In the genomic region with DNA sequence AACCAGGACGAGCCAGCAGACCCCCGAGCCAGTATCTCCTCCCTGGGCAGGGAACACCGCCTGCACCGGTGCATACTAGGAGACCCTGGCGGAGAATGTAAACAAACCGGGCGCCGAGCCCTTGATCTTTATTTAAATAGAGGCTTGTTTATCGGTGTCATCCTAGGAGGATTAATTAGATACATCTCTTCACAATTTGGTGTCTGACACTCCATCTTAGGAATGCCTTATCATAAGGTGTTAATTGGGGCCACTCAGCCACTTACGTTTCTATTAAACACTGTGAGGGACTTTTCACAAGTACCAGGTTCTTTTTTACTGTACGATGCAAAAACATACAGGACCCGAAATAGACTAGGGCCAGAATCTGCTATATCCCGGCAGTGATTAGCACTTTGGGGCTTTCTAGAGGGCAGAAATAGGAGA, we compare ENCODE assay signal across 10 cellular contexts. TPM values are rescaled to one million over a fixed set of nuclear protein-coding genes. Genes with fewer than 3 reads are reported as not detected.
DNase-seq lines count a peak whose midpoint lies in the region; ATAC-seq and TF ChIP-seq lines count a peak whose summit lies in the region.
"Had no signal": no experiment of that assay in that cellular context is flagged by ENCODE, and none has a peak within 500 bp of the region (broad histone marks: within the 10 kb centered on the region; RNA-seq: fewer than 3 reads in every experiment).

No MANE protein-coding gene starts in this region.

- 5% methylated on average over 13 of the region's 13 CpGs for WGBS in liver

- TF ChIP-seq CTCF in liver (IDR thresholded peaks at IDR 0.05; ENCODE audit: low read depth, low read length, missing input control): no peak
- no peak for TF ChIP-seq CTCF in WERI-Rb-1 (IDR thresholded peaks at IDR 0.05; ENCODE audit: low read depth, low read length)

- intact Hi-C loops in activated T-helper 1 cell treated with anti-CD3 and anti-CD28 coated beads, Interleukin-12 subunit alpha, Interleukin-12 subunit beta, Interleukin-2, Interleukin-4 antibody, amounts not matched to agents 30 ng/mL and 10 ng/mL and 1 ng/mL, durations not matched to agents 14 hours and 24 hours and 36 hours (cut with micrococcal nuclease): loop anchor here (5.0 kb wide), 1 partner anchor 458 kb away; no protein-coding TSS in a partner anchor

- ATAC-seq in GM18505 (IDR thresholded peaks at IDR 0.05; ENCODE audit: unreplicated experiment): no peak
- ATAC-seq in HG03439 (IDR thresholded peaks at IDR 0.05; ENCODE audit: unreplicated experiment): no peak

- peaks cover 77% of the 10 kb centered on the region for H3K27me3 Mint-ChIP-seq in activated CD4-positive, alpha-beta T cell treated with anti-CD3 and anti-CD28 coated beads, Interleukin-2, amount 10 ng/mL, durations not matched to agents 7 days and 5 days
- H3K27me3 Mint-ChIP-seq in activated T-helper 1 cell treated with anti-CD3 and anti-CD28 coated beads, Interleukin-12 subunit alpha, Interleukin-12 subunit beta, Interleukin-2, Interleukin-4 antibody, amounts not matched to agents 30 ng/mL and 10 ng/mL and 1 ng/mL, durations not matched to agents 14 hours and 24 hours and 36 hours (ENCODE audit: insufficient read depth): peaks cover 60% of the 10 kb centered on the region

- H3K4me1 ChIP-seq in liver (ENCODE audit: control insufficient read depth in 4 of 4, insufficient read depth in 4 of 4, low read length in 3 of 4) (peaks cover 5 to 34% (median 29%) of the 10 kb centered on the region in 4 donors), stomach smooth muscle (ENCODE audit: control insufficient read depth, insufficient read depth, low read length) (peaks cover 25% of the 10 kb centered on the region)

- TF ChIP-seq POLR2A in GM18505 (IDR thresholded peaks at IDR 0.05; ENCODE audit: borderline replicate concordance, extremely low read depth, insufficient read depth, insufficient read length): no peak

- H3K4me3 Mint-ChIP-seq in activated CD4-positive, alpha-beta T cell treated with anti-CD3 and anti-CD28 coated beads, Interleukin-2, amount 10 ng/mL, durations not matched to agents 7 days and 5 days: peak overlapping the region; percentile 84
- H3K4me3 Mint-ChIP-seq in activated T-helper 1 cell treated with anti-CD3 and anti-CD28 coated beads, Interleukin-12 subunit alpha, Interleukin-12 subunit beta, Interleukin-2, Interleukin-4 antibody, amounts not matched to agents 30 ng/mL and 10 ng/mL and 1 ng/mL, durations not matched to agents 14 hours and 24 hours and 36 hours: peak overlapping the region; percentile 90

- CTCF ChIA-PET in activated CD4-positive, alpha-beta T cell treated with anti-CD3 and anti-CD28 coated beads, Interleukin-2, amount 10 ng/mL, durations not matched to agents 7 days and 5 days (lab: Charles Lee): interaction anchor here (0.9 to 3.3 kb wide), 4 partner anchors 10 to 614 kb away, joined by 3 to 36 read pairs (median 4); no protein-coding TSS in a partner anchor

- POLR2A ChIA-PET in activated CD4-positive, alpha-beta T cell treated with anti-CD3 and anti-CD28 coated beads, Interleukin-2, amount 10 ng/mL, durations not matched to agents 7 days and 5 days (lab: Charles Lee): no interaction called here

- no peaks in the 10 kb centered on the region for H3K9me3 ChIP-seq in liver (ENCODE audit: control insufficient read depth in 4 of 4, low read length in 3 of 4)
- no peaks in the 10 kb centered on the region for H3K9me3 ChIP-seq in stomach smooth muscle (ENCODE audit: control insufficient read depth in 2 of 2, low read length in 2 of 2)
- H3K9me3 ChIP-seq in WERI-Rb-1 (ENCODE audit: severe bottlenecking): no peaks in the 10 kb centered on the region

- peaks cover 5% of the 10 kb centered on the region for H3K36me3 Mint-ChIP-seq in activated CD4-positive, alpha-beta T cell treated with anti-CD3 and anti-CD28 coated beads, Interleukin-2, amount 10 ng/mL, durations not matched to agents 7 days and 5 days (ENCODE audit: low read depth)
- H3K36me3 Mint-ChIP-seq in activated T-helper 1 cell treated with anti-CD3 and anti-CD28 coated beads, Interleukin-12 subunit alpha, Interleukin-12 subunit beta, Interleukin-2, Interleukin-4 antibody, amounts not matched to agents 30 ng/mL and 10 ng/mL and 1 ng/mL, durations not matched to agents 14 hours and 24 hours and 36 hours (ENCODE audit: low read depth): peaks cover 20% of the 10 kb centered on the region

- H3K9ac ChIP-seq in liver (ENCODE audit: low read depth in 1 of 2, low read length in 2 of 2) (no peak overlapping the region), stomach smooth muscle (ENCODE audit: low read length in 2 of 2) (no peak overlapping the region)

- H3K27ac Mint-ChIP-seq in activated CD4-positive, alpha-beta T cell treated with anti-CD3 and anti-CD28 coated beads, Interleukin-2, amount 10 ng/mL, durations not matched to agents 7 days and 5 days: no peak overlapping the region
- peak overlapping the region; percentile 72 for H3K27ac Mint-ChIP-seq in activated T-helper 1 cell treated with anti-CD3 and anti-CD28 coated beads, Interleukin-12 subunit alpha, Interleukin-12 subunit beta, Interleukin-2, Interleukin-4 antibody, amounts not matched to agents 30 ng/mL and 10 ng/mL and 1 ng/mL, durations not matched to agents 14 hours and 24 hours and 36 hours

- TF ChIP-seq RAD21 in liver (IDR thresholded peaks at IDR 0.05): no peak

- no peaks in the 10 kb centered on the region for H3K9me3 Mint-ChIP-seq in activated CD4-positive, alpha-beta T cell treated with anti-CD3 and anti-CD28 coated beads, Interleukin-2, amount 10 ng/mL, durations not matched to agents 7 days and 5 days
- no peaks in the 10 kb centered on the region for H3K9me3 Mint-ChIP-seq in activated T-helper 1 cell treated with anti-CD3 and anti-CD28 coated beads, Interleukin-12 subunit alpha, Interleukin-12 subunit beta, Interleukin-2, Interleukin-4 antibody, amounts not matched to agents 30 ng/mL and 10 ng/mL and 1 ng/mL, durations not matched to agents 14 hours and 24 hours and 36 hours

- H3K27me3 ChIP-seq in liver (ENCODE audit: control insufficient read depth in 4 of 4, insufficient read depth in 4 of 4, low read length in 3 of 4) (peaks cover 5 to 11% (median 6%) of the 10 kb centered on the region in 4 donors), stomach smooth muscle (ENCODE audit: control insufficient read depth in 1 of 2, insufficient read depth in 2 of 2, low read length in 2 of 2) (peaks cover 39 to 52% of the 10 kb centered on the region in 2 donors), WERI-Rb-1 (ENCODE audit: insufficient read depth, low read depth, severe bottlenecking) (peaks cover 70% of the 10 kb centered on the region)

- peak overlapping the region in 1 of 2 donors; percentile 9 for H3K27ac ChIP-seq in liver (ENCODE audit: low read depth in 1 of 2, low read length in 2 of 2)
- no peak overlapping the region for H3K27ac ChIP-seq in stomach smooth muscle (ENCODE audit: low read length)
- no peak overlapping the region for H3K27ac ChIP-seq in WERI-Rb-1

- H3K36me3 ChIP-seq in liver (ENCODE audit: control insufficient read depth in 4 of 4, insufficient read depth in 3 of 4, low read depth in 1 of 4, low read length in 3 of 4) (no peaks in the 10 kb centered on the region), stomach smooth muscle (ENCODE audit: control insufficient read depth in 2 of 2, insufficient read depth in 2 of 2, low read length in 2 of 2) (no peaks in the 10 kb centered on the region), WERI-Rb-1 (no peaks in the 10 kb centered on the region)

- peak overlapping the region in 2 of 3 donors; percentile 38 to 54 for H3K4me3 ChIP-seq in liver (ENCODE audit: low read depth in 1 of 3, low read length in 3 of 3)
- H3K4me3 ChIP-seq in stomach smooth muscle (ENCODE audit: low read length in 2 of 2): peak overlapping the region; percentile 20 to 86
- H3K4me3 ChIP-seq in WERI-Rb-1 (ENCODE audit: low read depth, low read length): no peak overlapping the region

- peaks cover 29% of the 10 kb centered on the region for H3K4me1 Mint-ChIP-seq in activated CD4-positive, alpha-beta T cell treated with anti-CD3 and anti-CD28 coated beads, Interleukin-2, amount 10 ng/mL, durations not matched to agents 7 days and 5 days
- H3K4me1 Mint-ChIP-seq in activated T-helper 1 cell treated with anti-CD3 and anti-CD28 coated beads, Interleukin-12 subunit alpha, Interleukin-12 subunit beta, Interleukin-2, Interleukin-4 antibody, amounts not matched to agents 30 ng/mL and 10 ng/mL and 1 ng/mL, durations not matched to agents 14 hours and 24 hours and 36 hours (ENCODE audit: low read depth): peaks cover 38% of the 10 kb centered on the region

- DNase-seq in activated CD4-positive, alpha-beta T cell treated with anti-CD3 and anti-CD28 coated beads, Interleukin-2, amount 10 ng/mL, durations not matched to agents 7 days and 5 days: no peak
- no peak for DNase-seq in activated CD4-positive, alpha-beta T cell treated with anti-CD3 and anti-CD28 coated beads, Interleukin-2, amount 50 U/mL, for 48 hours
- no peak for DNase-seq in activated T-helper 1 cell treated with anti-CD3 and anti-CD28 coated beads, Interleukin-12 subunit alpha, Interleukin-12 subunit beta, Interleukin-2, Interleukin-4 antibody, amounts not matched to agents 30 ng/mL and 10 ng/mL and 1 ng/mL, durations not matched to agents 14 hours and 24 hours and 36 hours (ENCODE audit: low spot score)
- DNase-seq in WERI-Rb-1: no peak
- DNase-seq: COR-L47, SIG-M5 had no signal

TF ChIP-seq in liver, 16 proteins besides CTCF, POLR2A, EP300 and RAD21:
- no peak for TF ChIP-seq TAF1 (conservative IDR thresholded peaks at IDR 0.05)
- TF ChIP-seq RXRA (IDR thresholded peaks at IDR 0.05): no peak
- TF ChIP-seq JUND (IDR thresholded peaks at IDR 0.05): no peak

RNA-seq across cellular contexts. Expression of gene EOMES, which starts 8.0 kb away (rescaled TPM):
- total RNA-seq in activated CD4-positive, alpha-beta T cell treated with anti-CD3 and anti-CD28 coated beads, Interleukin-2, amount 10 ng/mL, durations not matched to agents 7 days and 5 days: under 1 TPM; 0.50 to 0.52 TPM
- total RNA-seq in activated T-helper 1 cell treated with anti-CD3 and anti-CD28 coated beads, Interleukin-12 subunit alpha, Interleukin-12 subunit beta, Interleukin-2, Interleukin-4 antibody, amounts not matched to agents 30 ng/mL and 10 ng/mL and 1 ng/mL, durations not matched to agents 14 hours and 24 hours and 36 hours: 29.6 and 30.7 TPM in 2 replicates
- under 1 TPM; 0.70 to 0.75 TPM for total RNA-seq in liver
- polyA plus RNA-seq in liver: under 1 TPM; 0.39 to 0.49 TPM

Comparison
In these comparisons a context has a peak if more than half of its experiments do, and no peak if none do; other contexts are left out.
1. RNA of gene EOMES, which starts 8.0 kb away (total RNA-seq): 29.6 to 30.7 TPM in activated T-helper 1 cell treated with anti-CD3 and anti-CD28 coated beads, Interleukin-12 subunit alpha, Interleukin-12 subunit beta, Interleukin-2, Interleukin-4 antibody, amounts not matched to agents 30 ng/mL and 10 ng/mL and 1 ng/mL, durations not matched to agents 14 hours and 24 hours and 36 hours; 0.70 to 0.75 TPM in liver and 0.50 to 0.52 TPM in activated CD4-positive, alpha-beta T cell treated with anti-CD3 and anti-CD28 coated beads, Interleukin-2, amount 10 ng/mL, durations not matched to agents 7 days and 5 days; every median in the first group is over 10 times any median in the second.